In genomic region chr1:52582116-52582696, GRCh38 we compare ENCODE assay signal across 38 cellular contexts. TPM values are rescaled to one million over a fixed set of nuclear protein-coding genes. Genes with fewer than 3 reads are reported as not detected.
"Had no signal": no experiment of that assay in that cellular context is flagged by ENCODE, and none has a peak within 500 bp of the region (broad histone marks: within the 10 kb centered on the region; RNA-seq: fewer than 3 reads in every experiment).

No MANE protein-coding gene starts in this region.

- H3K27me3 Mint-ChIP-seq: activated CD4-positive, alpha-beta memory T cell treated with anti-CD3 and anti-CD28 coated beads for 36 hours; activated CD4-positive, alpha-beta T cell treated with anti-CD3 and anti-CD28 coated beads for 36 hours; activated CD4-positive, alpha-beta T cell treated with anti-CD3 and anti-CD28 coated beads, Interleukin-2, amount 10 ng/mL, durations not matched to agents 24 days and 14 days; activated CD8-positive, alpha-beta memory T cell treated with anti-CD3 and anti-CD28 coated beads, Interleukin-2, amount 10 ng/mL, durations not matched to agents 7 days and 5 days; activated naive CD4-positive, alpha-beta T cell treated with anti-CD3 and anti-CD28 coated beads, Interleukin-2, amount 50 U/mL, for 24 hours; activated naive CD8-positive, alpha-beta T cell treated with anti-CD3 and anti-CD28 coated beads for 36 hours; activated naive CD8-positive, alpha-beta T cell treated with anti-CD3 and anti-CD28 coated beads, Interleukin-2, amount 50 U/mL, for 24 hours; effector memory CD8-positive, alpha-beta T cell; T-helper 17 cell had no signal

- DNase-seq: activated CD4-positive, alpha-beta memory T cell treated with anti-CD3 and anti-CD28 coated beads for 36 hours; activated CD4-positive, alpha-beta T cell treated with anti-CD3 and anti-CD28 coated beads for 36 hours; activated CD4-positive, alpha-beta T cell treated with anti-CD3 and anti-CD28 coated beads, Interleukin-2, amount 10 ng/mL, durations not matched to agents 24 days and 14 days; activated CD4-positive, CD25-positive, alpha-beta regulatory T cell; activated CD4-positive, CD25-positive, alpha-beta regulatory T cell treated with anti-CD3 and anti-CD28 coated beads, Interleukin-2, amount 50 U/mL, for 72 hours; activated CD8-positive, alpha-beta memory T cell treated with anti-CD3 and anti-CD28 coated beads, Interleukin-2, amount 10 ng/mL, durations not matched to agents 7 days and 5 days; activated CD8-positive, alpha-beta memory T cell treated with anti-CD3 and anti-CD28 coated beads, Interleukin-2, amount 50 U/mL, for 4 hours; activated CD8-positive, alpha-beta T cell treated with anti-CD3 and anti-CD28 coated beads, Interleukin-2, amount 10 ng/mL, durations not matched to agents 7 days and 5 days; activated effector memory CD4-positive, alpha-beta T cell treated with anti-CD3 and anti-CD28 coated beads, Interleukin-2, amount 50 U/mL, for 16 hours; activated naive CD4-positive, alpha-beta T cell treated with anti-CD3 and anti-CD28 coated beads for 36 hours; activated naive CD8-positive, alpha-beta T cell treated with anti-CD3 and anti-CD28 coated beads for 36 hours; activated naive CD8-positive, alpha-beta T cell treated with anti-CD3 and anti-CD28 coated beads, Interleukin-2, amount 50 U/mL, for 24 hours; activated T-cell treated with anti-CD3 and anti-CD28 coated beads, Interleukin-2, amount 50 U/mL, for 1 hour; activated T-cell treated with anti-CD3 and anti-CD28 coated beads, Interleukin-2, amount 50 U/mL, for 48 hours; adrenal gland; amygdala; aorta; body of pancreas; caudate nucleus; cortex of kidney; dermis blood vessel endothelial cell; effector CD4-positive, alpha-beta T cell; effector memory CD8-positive, alpha-beta T cell; erythroblast; foreskin keratinocyte; gastrocnemius medialis; glutamatergic neuron; T-helper 1 cell; T-helper 17 cell; T1000; WERI-Rb-1 had no signal

- H3K4me3 ChIP-seq: adrenal gland, body of pancreas, esophagus muscularis mucosa, gastrocnemius medialis had no signal

- H3K9me3 Mint-ChIP-seq: activated CD4-positive, alpha-beta memory T cell treated with anti-CD3 and anti-CD28 coated beads for 36 hours; activated naive CD4-positive, alpha-beta T cell treated with anti-CD3 and anti-CD28 coated beads for 36 hours; activated naive CD4-positive, alpha-beta T cell treated with anti-CD3 and anti-CD28 coated beads, Interleukin-2, amount 50 U/mL, for 24 hours; activated naive CD8-positive, alpha-beta T cell treated with anti-CD3 and anti-CD28 coated beads for 36 hours; activated naive CD8-positive, alpha-beta T cell treated with anti-CD3 and anti-CD28 coated beads, Interleukin-2, amount 50 U/mL, for 24 hours; effector memory CD8-positive, alpha-beta T cell had no signal

- ATAC-seq: activated CD4-positive, alpha-beta T cell treated with anti-CD3 and anti-CD28 coated beads for 36 hours; activated CD8-positive, alpha-beta memory T cell treated with anti-CD3 and anti-CD28 coated beads, Interleukin-2, amount 10 ng/mL, durations not matched to agents 7 days and 5 days; activated CD8-positive, alpha-beta T cell treated with anti-CD3 and anti-CD28 coated beads, Interleukin-2, amount 10 ng/mL, durations not matched to agents 7 days and 5 days; activated naive CD8-positive, alpha-beta T cell treated with anti-CD3 and anti-CD28 coated beads, Interleukin-2, amount 50 U/mL, for 24 hours; body of pancreas; effector memory CD8-positive, alpha-beta T cell; foreskin keratinocyte; gastrocnemius medialis; T-helper 17 cell had no signal

- FAIRE-seq: colon had no signal

- H3K27ac Mint-ChIP-seq: activated CD4-positive, alpha-beta memory T cell treated with anti-CD3 and anti-CD28 coated beads for 36 hours; activated CD4-positive, alpha-beta T cell treated with anti-CD3 and anti-CD28 coated beads for 36 hours; activated CD4-positive, alpha-beta T cell treated with anti-CD3 and anti-CD28 coated beads, Interleukin-2, amount 10 ng/mL, durations not matched to agents 24 days and 14 days; activated CD8-positive, alpha-beta memory T cell treated with anti-CD3 and anti-CD28 coated beads, Interleukin-2, amount 10 ng/mL, durations not matched to agents 7 days and 5 days; activated CD8-positive, alpha-beta T cell treated with anti-CD3 and anti-CD28 coated beads, Interleukin-2, amount 10 ng/mL, durations not matched to agents 7 days and 5 days; activated naive CD4-positive, alpha-beta T cell treated with anti-CD3 and anti-CD28 coated beads for 36 hours; activated naive CD4-positive, alpha-beta T cell treated with anti-CD3 and anti-CD28 coated beads, Interleukin-2, amount 50 U/mL, for 24 hours; activated naive CD8-positive, alpha-beta T cell treated with anti-CD3 and anti-CD28 coated beads for 36 hours; activated naive CD8-positive, alpha-beta T cell treated with anti-CD3 and anti-CD28 coated beads, Interleukin-2, amount 50 U/mL, for 24 hours; activated T-helper 1 cell treated with anti-CD3 and anti-CD28 coated beads, Interleukin-12 subunit alpha, Interleukin-12 subunit beta, Interleukin-2, Interleukin-4 antibody, amounts not matched to agents 30 ng/mL and 10 ng/mL and 1 ng/mL, durations not matched to agents 14 hours and 24 hours and 36 hours; activated T-helper 2 cell treated with anti-CD3 and anti-CD28 coated beads, Interferon-gamma antibody, Interleukin-2, Interleukin-4, amounts not matched to agents 10 μg/mL and 5 μg/mL and 100 μg/mL, durations not matched to agents 14 hours and 24 hours and 36 hours; effector memory CD8-positive, alpha-beta T cell; T-helper 17 cell; T-helper 2 cell treated with Interferon-gamma antibody and Interleukin-4, amounts not matched to agents 5 μg/mL and 100 μg/mL, for 36 hours had no signal

- H3K4me1 ChIP-seq: adrenal gland, esophagus muscularis mucosa, foreskin keratinocyte, gastrocnemius medialis had no signal

- H3K4me3 Mint-ChIP-seq: activated CD4-positive, alpha-beta memory T cell treated with anti-CD3 and anti-CD28 coated beads for 36 hours; activated CD4-positive, alpha-beta T cell treated with anti-CD3 and anti-CD28 coated beads for 36 hours; activated CD4-positive, alpha-beta T cell treated with anti-CD3 and anti-CD28 coated beads, Interleukin-2, amount 10 ng/mL, durations not matched to agents 24 days and 14 days; activated CD8-positive, alpha-beta memory T cell treated with anti-CD3 and anti-CD28 coated beads, Interleukin-2, amount 10 ng/mL, durations not matched to agents 7 days and 5 days; activated CD8-positive, alpha-beta T cell treated with anti-CD3 and anti-CD28 coated beads, Interleukin-2, amount 10 ng/mL, durations not matched to agents 7 days and 5 days; activated naive CD4-positive, alpha-beta T cell treated with anti-CD3 and anti-CD28 coated beads for 36 hours; activated naive CD4-positive, alpha-beta T cell treated with anti-CD3 and anti-CD28 coated beads, Interleukin-2, amount 50 U/mL, for 24 hours; activated naive CD8-positive, alpha-beta T cell treated with anti-CD3 and anti-CD28 coated beads for 36 hours; activated naive CD8-positive, alpha-beta T cell treated with anti-CD3 and anti-CD28 coated beads, Interleukin-2, amount 50 U/mL, for 24 hours; activated T-helper 1 cell treated with anti-CD3 and anti-CD28 coated beads, Interleukin-12 subunit alpha, Interleukin-12 subunit beta, Interleukin-2, Interleukin-4 antibody, amounts not matched to agents 30 ng/mL and 10 ng/mL and 1 ng/mL, durations not matched to agents 14 hours and 24 hours and 36 hours; effector memory CD8-positive, alpha-beta T cell; T-helper 17 cell; T-helper 2 cell treated with Interferon-gamma antibody and Interleukin-4, amounts not matched to agents 5 μg/mL and 100 μg/mL, for 36 hours had no signal

- H3K27me3 ChIP-seq: adrenal gland, body of pancreas, gastrocnemius medialis had no signal

- H3K27ac ChIP-seq: adrenal gland, body of pancreas, esophagus muscularis mucosa, foreskin keratinocyte, gastrocnemius medialis, WERI-Rb-1 had no signal

- H3K9me3 ChIP-seq: adrenal gland, body of pancreas, esophagus muscularis mucosa, gastrocnemius medialis had no signal

- H3K36me3 ChIP-seq: adrenal gland, esophagus muscularis mucosa, gastrocnemius medialis, WERI-Rb-1 had no signal

RNA-seq across cellular contexts. Expression of gene SHISAL2A, which starts 50.8 kb away (rescaled TPM):
- total RNA-seq: body of pancreas, chondrocyte, dermis blood vessel endothelial cell, foreskin keratinocyte had no signal
